ENCODE assay signal across 12 cellular contexts in the genomic region with DNA sequence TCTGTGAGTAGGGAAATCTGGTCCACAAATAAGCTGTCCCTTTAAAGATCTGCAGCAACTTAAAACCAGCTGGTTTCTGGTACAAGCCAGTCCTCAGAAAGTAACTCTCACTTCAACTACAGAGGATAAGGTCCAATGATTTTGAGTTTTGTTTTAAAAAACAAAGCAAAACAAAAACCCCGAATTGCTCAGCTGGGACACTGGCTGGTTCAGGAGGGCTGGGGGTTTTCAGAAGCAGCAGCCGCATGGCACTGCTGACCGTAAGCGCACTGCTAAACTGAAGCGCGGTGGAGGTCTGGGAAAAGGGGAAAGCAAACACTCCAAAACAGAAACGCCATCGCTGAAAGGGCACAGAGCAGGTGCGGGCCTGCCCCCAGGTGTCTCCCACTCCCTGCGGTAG.
DNase-seq lines count a peak whose midpoint lies in the region; ATAC-seq lines count a peak whose summit lies in the region.
"Had no signal": no experiment of that assay in that cellular context is flagged by ENCODE, and none has a peak within 500 bp of the region (broad histone marks: within the 10 kb centered on the region; RNA-seq: fewer than 3 reads in every experiment).

No MANE protein-coding gene starts in this region.

- ATAC-seq in GM18502 (IDR thresholded peaks at IDR 0.05; ENCODE audit: poor library complexity, unreplicated experiment) (peak; percentile 80), GM21529 (IDR thresholded peaks at IDR 0.05; ENCODE audit: unreplicated experiment) (peak; percentile 75), HG03378 (IDR thresholded peaks at IDR 0.05; ENCODE audit: unreplicated experiment) (peak; percentile 84)

- DNase-seq in kidney glomerular epithelial cell (lab: John Stamatoyannopoulos, UW): peak; percentile 22
- DNase-seq in RKO (ENCODE audit: low spot score): no peak
- no peak for DNase-seq in NCI-H2196 (lab: John Stamatoyannopoulos, UW; ENCODE audit: unreplicated experiment)
- no peak for DNase-seq in HuH-7 (ENCODE audit: low spot score)
- no peak for DNase-seq in AG08396 (ENCODE audit: low spot score)
- DNase-seq: activated CD4-positive, alpha-beta memory T cell treated with anti-CD3 and anti-CD28 coated beads for 36 hours; brain microvascular endothelial cell; DND-41; stimulated activated CD8-positive, alpha-beta memory T cell treated with anti-CD3 and anti-CD28 coated beads, Interleukin-4, amount 100 ng/mL, for 48 hours had no signal
